Comparison of ENCODE assay signal across 16 cellular contexts in genomic region chr5:143446535-143447226, GRCh38. TPM values are rescaled to one million over a fixed set of nuclear protein-coding genes. Genes with fewer than 3 reads are reported as not detected.
A peak's percentile ranks its signal among the peaks of the same experiment; 100 is the strongest.
DNase-seq lines count a peak whose midpoint lies in the region; ATAC-seq and TF ChIP-seq lines count a peak whose summit lies in the region.
"Had no signal": no experiment of that assay in that cellular context is flagged by ENCODE, and none has a peak within 500 bp of the region (broad histone marks: within the 10 kb centered on the region; RNA-seq: fewer than 3 reads in every experiment).

No MANE protein-coding gene starts in this region.

- H3K27ac Mint-ChIP-seq in activated CD4-positive, alpha-beta T cell treated with anti-CD3 and anti-CD28 coated beads for 36 hours: peak overlapping the region; percentile 45
- H3K27ac Mint-ChIP-seq in memory B cell: no peak overlapping the region
- H3K27ac Mint-ChIP-seq: HFFc6 had no signal

- no peak overlapping the region for H3K9ac ChIP-seq in Loucy (ENCODE audit: low read depth, low read length, poor library complexity, severe bottlenecking)
- no peak overlapping the region for H3K9ac ChIP-seq in SK-N-SH

- H3K4me1 Mint-ChIP-seq in activated CD4-positive, alpha-beta T cell treated with anti-CD3 and anti-CD28 coated beads for 36 hours: peaks cover 26% of the 10 kb centered on the region
- no peaks in the 10 kb centered on the region for H3K4me1 Mint-ChIP-seq in memory B cell

- H2AFZ ChIP-seq in Loucy (ENCODE audit: low read length) (0 out of 2 replicates have a peak overlapping the region, but pooled peaks have one; percentile 50), SK-N-SH (ENCODE audit: low read depth) (no peak overlapping the region)

- H3K36me3 ChIP-seq in Loucy (ENCODE audit: insufficient read depth, low read length) (no peaks in the 10 kb centered on the region), left lung (no peaks in the 10 kb centered on the region), SK-N-SH (replicated peaks in 1 of 2; ENCODE audit: control insufficient read depth in 1 of 2, insufficient read depth in 2 of 2, low read length in 1 of 2) (no peaks in the 10 kb centered on the region)
- H3K36me3 ChIP-seq: SJSA1, transverse colon had no signal

- no peaks in the 10 kb centered on the region for H3K36me3 Mint-ChIP-seq in activated CD4-positive, alpha-beta T cell treated with anti-CD3 and anti-CD28 coated beads for 36 hours (ENCODE audit: low read depth)
- no peaks in the 10 kb centered on the region for H3K36me3 Mint-ChIP-seq in memory B cell
- H3K36me3 Mint-ChIP-seq: mesothelial cell of epicardium had no signal

- H3K9me2 ChIP-seq in Loucy (replicated peaks; ENCODE audit: low read depth, low read length): no peaks in the 10 kb centered on the region
- H3K9me2 ChIP-seq in SK-N-SH: no peaks in the 10 kb centered on the region

- intact Hi-C loops in activated CD4-positive, alpha-beta T cell treated with anti-CD3 and anti-CD28 coated beads for 36 hours (cut with DNase I, micrococcal nuclease): no loop called here
- intact Hi-C loops in left lung (cut with DNase I): no loop called here

- H3K79me2 ChIP-seq in Loucy (ENCODE audit: insufficient read depth, low read length) (no peaks in the 10 kb centered on the region), SK-N-SH (ENCODE audit: insufficient read depth) (no peaks in the 10 kb centered on the region)

- H3K4me2 ChIP-seq in Loucy (ENCODE audit: low read depth, low read length, poor library complexity, severe bottlenecking) (no peak overlapping the region), SK-N-SH (no peak overlapping the region)

- H3K27ac ChIP-seq in left lung (no peak overlapping the region), SK-N-SH (ENCODE audit: low read depth in 2 of 2, low read length in 1 of 2) (peak overlapping the region in 1 of 2 experiments; percentile 34; a peak in 1 of 4 replicates)
- H3K27ac ChIP-seq: SJSA1, transverse colon had no signal

- no peak overlapping the region for H3K4me3 Mint-ChIP-seq in activated CD4-positive, alpha-beta T cell treated with anti-CD3 and anti-CD28 coated beads for 36 hours
- H3K4me3 Mint-ChIP-seq in memory B cell: no peak overlapping the region
- H3K4me3 Mint-ChIP-seq: HFFc6, mesothelial cell of epicardium had no signal

- H3K4me1 ChIP-seq in Loucy (ENCODE audit: insufficient read depth, low read length, poor library complexity, severe bottlenecking) (no peaks in the 10 kb centered on the region), left lung (no peaks in the 10 kb centered on the region), SK-N-SH (ENCODE audit: control insufficient read depth in 1 of 2, insufficient read depth in 2 of 2, low read depth in 1 of 2, low read length in 1 of 2) (no peaks in the 10 kb centered on the region; a peak in 2 of 4 replicates)
- H3K4me1 ChIP-seq: SJSA1, transverse colon had no signal

- H3K9me3 Mint-ChIP-seq in activated CD4-positive, alpha-beta T cell treated with anti-CD3 and anti-CD28 coated beads for 36 hours (ENCODE audit: low read depth): no peaks in the 10 kb centered on the region
- H3K9me3 Mint-ChIP-seq in memory B cell: no peaks in the 10 kb centered on the region
- H3K9me3 Mint-ChIP-seq: HFFc6, mesothelial cell of epicardium had no signal

- DNase-seq in activated CD4-positive, alpha-beta T cell treated with anti-CD3 and anti-CD28 coated beads for 36 hours: peak; percentile 39
- DNase-seq in activated CD4-positive, alpha-beta T cell treated with anti-CD3 and anti-CD28 coated beads for 1 hour: no peak
- no peak for DNase-seq in memory B cell (ENCODE audit: low spot score in 2 of 2)
- no peak for DNase-seq in left lung
- DNase-seq in SK-N-SH: no peak
- no peak for DNase-seq in SKM-1 treated with dmso at 0.1 percent for 144 hours (lab: John Stamatoyannopoulos, UW; ENCODE audit: unreplicated experiment)
- DNase-seq: effector CD8-positive, alpha-beta T cell; HFFc6; islet precursor cell; occipital lobe; OCI-M1; transverse colon had no signal

- H3F3A ChIP-seq in Loucy (ENCODE audit: low read depth): no peaks in the 10 kb centered on the region
- no peaks in the 10 kb centered on the region for H3F3A ChIP-seq in SK-N-SH (replicated peaks; ENCODE audit: insufficient read depth)

- H3K4me3 ChIP-seq in Loucy (ENCODE audit: low read length, poor library complexity, severe bottlenecking) (no peak overlapping the region), left lung (no peak overlapping the region), SK-N-SH (ENCODE audit: low read depth in 2 of 2, low read length in 1 of 2) (no peak overlapping the region)
- H3K4me3 ChIP-seq: SJSA1, transverse colon had no signal

- no peak for TF ChIP-seq RAD21 in SK-N-SH (IDR thresholded peaks at IDR 0.05; ENCODE audit: low read length)

- no peaks in the 10 kb centered on the region for H4K20me1 ChIP-seq in Loucy (ENCODE audit: insufficient read depth, low read length, poor library complexity, severe bottlenecking)
- H4K20me1 ChIP-seq in SK-N-SH (ENCODE audit: insufficient read depth): no peaks in the 10 kb centered on the region

- TF ChIP-seq EP300 in SK-N-SH (IDR thresholded peaks at IDR 0.05; ENCODE audit: borderline replicate concordance in 1 of 2, low read depth in 1 of 2, low read length in 1 of 2): no peak

- H3K9me3 ChIP-seq in Loucy (ENCODE audit: insufficient read depth, low read depth, low read length): no peaks in the 10 kb centered on the region
- no peaks in the 10 kb centered on the region for H3K9me3 ChIP-seq in left lung
- no peaks in the 10 kb centered on the region for H3K9me3 ChIP-seq in SK-N-SH
- H3K9me3 ChIP-seq: SJSA1, transverse colon had no signal

- CTCF ChIA-PET in activated CD4-positive, alpha-beta T cell treated with anti-CD3 and anti-CD28 coated beads for 36 hours (lab: Charles Lee): interaction anchor here (1.1 kb wide), 1 partner anchor 42 kb away, joined by 3 read pairs; no protein-coding TSS in a partner anchor
- CTCF ChIA-PET in SK-N-SH (lab: Yijun Ruan, JAX): interaction anchor here (0.7 kb wide), 1 partner anchor 42 kb away, joined by 3 read pairs; no protein-coding TSS in a partner anchor

- H3K27me3 Mint-ChIP-seq in activated CD4-positive, alpha-beta T cell treated with anti-CD3 and anti-CD28 coated beads for 36 hours: no peaks in the 10 kb centered on the region
- no peaks in the 10 kb centered on the region for H3K27me3 Mint-ChIP-seq in memory B cell

- no peaks in the 10 kb centered on the region for H3K27me3 ChIP-seq in Loucy (ENCODE audit: insufficient read depth, low read length, poor library complexity, severe bottlenecking)
- no peaks in the 10 kb centered on the region for H3K27me3 ChIP-seq in left lung
- no peaks in the 10 kb centered on the region for H3K27me3 ChIP-seq in SK-N-SH (ENCODE audit: insufficient read depth)
- H3K27me3 ChIP-seq: SJSA1, transverse colon had no signal

- POLR2A ChIA-PET in activated CD4-positive, alpha-beta T cell treated with anti-CD3 and anti-CD28 coated beads for 36 hours (lab: Charles Lee): interaction anchor here (0.6 to 1.0 kb wide), 3 partner anchors 12 to 129 kb away, joined by 3 to 6 read pairs (median 3); no protein-coding TSS in a partner anchor
- POLR2A ChIA-PET in SK-N-SH (lab: Yijun Ruan, JAX): no interaction called here

- 73% methylated on average over 1 of the region's 1 CpG for WGBS in SK-N-SH (ENCODE audit: low lambda C conversion rate)

- TF ChIP-seq CTCF in Loucy (conservative IDR thresholded peaks at IDR 0.05; ENCODE audit: low read length) (no peak), left lung (IDR thresholded peaks at IDR 0.05) (no peak), SK-N-SH (IDR thresholded peaks at IDR 0.05) (no peak)

- ATAC-seq in activated CD4-positive, alpha-beta T cell treated with anti-CD3 and anti-CD28 coated beads for 36 hours: peak; percentile 72
- peak; percentile 46 for ATAC-seq in GM18867 (IDR thresholded peaks at IDR 0.05; ENCODE audit: unreplicated experiment)
- ATAC-seq in memory B cell (ENCODE audit: low read depth): peak; percentile 71
- no peak for ATAC-seq in left lung

TF ChIP-seq in SK-N-SH, 30 proteins besides CTCF, POLR2A, EP300 and RAD21 (continues in another document):
- TF ChIP-seq FOXJ3 (CRISPR knock-in tag; IDR thresholded peaks at IDR 0.05) (no peak), YY1 (IDR thresholded peaks at IDR 0.05; ENCODE audit: low read depth) (no peak), TCF12 (IDR thresholded peaks at IDR 0.05) (no peak), GABPA (IDR thresholded peaks at IDR 0.05; ENCODE audit: low read depth) (no peak), CHD2 (IDR thresholded peaks at IDR 0.05; ENCODE audit: low read length, partially characterized antibody) (no peak), SMC3 (IDR thresholded peaks at IDR 0.05; ENCODE audit: low read depth, low read length) (no peak), EZH2phosphoT487 (IDR thresholded peaks at IDR 0.05; ENCODE audit: borderline replicate concordance, low read depth) (no peak), GATA2 (CRISPR knock-in tag; IDR thresholded peaks at IDR 0.05) (no peak), MAX (IDR thresholded peaks at IDR 0.05; ENCODE audit: low read depth) (no peak), MXI1 (IDR thresholded peaks at IDR 0.05; ENCODE audit: low read depth, low read length) (no peak), TEAD4 (IDR thresholded peaks at IDR 0.05; ENCODE audit: borderline replicate concordance, insufficient read depth) (no peak), SIN3A (IDR thresholded peaks at IDR 0.05; ENCODE audit: borderline replicate concordance, low read depth, low read length) (no peak), ZBTB33 (IDR thresholded peaks at IDR 0.05; ENCODE audit: borderline replicate concordance, low read depth) (no peak)

RNA-seq across cellular contexts. Expression of gene NR3C1, which starts 43.2 kb away (rescaled TPM):
- 10 to 100 TPM; 47.1 to 53.9 TPM for total RNA-seq in activated CD4-positive, alpha-beta T cell treated with anti-CD3 and anti-CD28 coated beads for 36 hours
- 10 to 100 TPM; 73.2 to 98.0 TPM for total RNA-seq in left lung
- 7.1 and 8.2 TPM in 2 replicates for polyA plus RNA-seq in SK-N-SH (2012; rRNA removed)
- polyA plus RNA-seq in SK-N-SH (2012; cell fraction: cytosol; rRNA removed): 9.7 and 9.8 TPM in 2 replicates
- 4.2 and 8.9 TPM in 2 replicates for polyA plus RNA-seq in SK-N-SH (2012; cell fraction: nucleus; rRNA removed)
